36 cellular contexts compared by ENCODE assay signal in genomic region chr12:76996983-76997382, GRCh38.
"Had no signal": no experiment of that assay in that cellular context is flagged by ENCODE, and none has a peak within 500 bp of the region (broad histone marks: within the 10 kb centered on the region; RNA-seq: fewer than 3 reads in every experiment).

No MANE protein-coding gene starts in this region.

- H3K9me3 ChIP-seq: adrenal gland, body of pancreas, breast epithelium, colonic mucosa, esophagus squamous epithelium, gastrocnemius medialis, heart left ventricle had no signal

- DNase-seq: activated B cell treated with CpG ODN at 0.5 μM for 24 hours; activated CD4-positive, alpha-beta T cell treated with anti-CD3 and anti-CD28 coated beads for 48 hours; activated CD4-positive, alpha-beta T cell treated with anti-CD3 and anti-CD28 coated beads, Interleukin-2, amount 50 U/mL, for 1 hour; activated CD4-positive, alpha-beta T cell treated with anti-CD3 and anti-CD28 coated beads, Interleukin-2, amount 50 U/mL, for 48 hours; activated CD8-positive, alpha-beta memory T cell treated with anti-CD3 and anti-CD28 coated beads for 24 hours; activated CD8-positive, alpha-beta T cell treated with anti-CD3 and anti-CD28 coated beads for 36 hours; activated effector memory CD4-positive, alpha-beta T cell treated with Interleukin-2 at 50 U/mL for 16 hours; activated gamma-delta T cell treated with Interleukin-2 at 50 U/mL for 16 hours; activated naive CD4-positive, alpha-beta T cell treated with anti-CD3 and anti-CD28 coated beads, Interleukin-2, amount 50 U/mL, for 16 hours; activated naive CD4-positive, alpha-beta T cell treated with Interleukin-2 at 50 U/mL for 16 hours; activated naive CD8-positive, alpha-beta T cell treated with anti-CD3 and anti-CD28 coated beads for 36 hours; activated naive CD8-positive, alpha-beta T cell treated with anti-CD3 and anti-CD28 coated beads, Interleukin-2, amount 50 U/mL, for 24 hours; activated T-cell treated with anti-CD3 and anti-CD28 coated beads, Interleukin-2, amount 50 U/mL, for 4 hours; adrenal gland; amygdala; aorta; body of pancreas; central memory CD4-positive, alpha-beta T cell; cerebellar nuclear complex; colonic mucosa; effector CD8-positive, alpha-beta T cell; esophagus squamous epithelium; foreskin keratinocyte; gastrocnemius medialis; glutamatergic neuron; heart left ventricle; T-helper 1 cell; T-helper 17 cell; T1000; WERI-Rb-1 had no signal

- H3K9me3 Mint-ChIP-seq: activated B cell treated with CpG ODN at 0.5 μM for 24 hours; activated CD8-positive, alpha-beta T cell treated with anti-CD3 and anti-CD28 coated beads for 36 hours; activated naive CD8-positive, alpha-beta T cell treated with anti-CD3 and anti-CD28 coated beads for 36 hours; activated naive CD8-positive, alpha-beta T cell treated with anti-CD3 and anti-CD28 coated beads, Interleukin-2, amount 50 U/mL, for 24 hours; activated T-cell treated with anti-CD3 and anti-CD28 coated beads, Interleukin-2, amount 50 U/mL, for 4 hours; activated T-helper 17 cell treated with anti-CD3 and anti-CD28 coated beads, Interleukin-2, amount 50 U/mL, for 72 hours; T-helper 2 cell treated with Interferon-gamma antibody and Interleukin-4, amounts not matched to agents 5 μg/mL and 100 μg/mL, for 36 hours had no signal

- H3K36me3 ChIP-seq: adrenal gland, breast epithelium, cardiac muscle cell, colonic mucosa, esophagus squamous epithelium, gastrocnemius medialis, heart left ventricle, WERI-Rb-1 had no signal

- H3K4me3 Mint-ChIP-seq: activated B cell treated with CpG ODN at 0.5 μM for 24 hours; activated CD8-positive, alpha-beta T cell treated with anti-CD3 and anti-CD28 coated beads for 36 hours; activated naive CD8-positive, alpha-beta T cell treated with anti-CD3 and anti-CD28 coated beads for 36 hours; activated naive CD8-positive, alpha-beta T cell treated with anti-CD3 and anti-CD28 coated beads, Interleukin-2, amount 50 U/mL, for 24 hours; activated T-cell treated with anti-CD3 and anti-CD28 coated beads, Interleukin-2, amount 50 U/mL, for 4 hours; activated T-helper 17 cell treated with anti-CD3 and anti-CD28 coated beads, Interleukin-2, amount 50 U/mL, for 72 hours; T-helper 17 cell; T-helper 2 cell treated with Interferon-gamma antibody and Interleukin-4, amounts not matched to agents 5 μg/mL and 100 μg/mL, for 36 hours had no signal

- H3K27me3 ChIP-seq: adrenal gland, body of pancreas, breast epithelium, cardiac muscle cell, colonic mucosa, esophagus squamous epithelium, foreskin keratinocyte, gastrocnemius medialis, heart left ventricle had no signal

- ATAC-seq: activated CD4-positive, CD25-positive, alpha-beta regulatory T cell treated with anti-CD3 and anti-CD28 coated beads, Interleukin-2, amount 50 U/mL, for 24 hours; activated CD8-positive, alpha-beta T cell treated with anti-CD3 and anti-CD28 coated beads for 36 hours; activated naive CD8-positive, alpha-beta T cell treated with anti-CD3 and anti-CD28 coated beads, Interleukin-2, amount 50 U/mL, for 24 hours; activated T-cell treated with anti-CD3 and anti-CD28 coated beads, Interleukin-2, amount 50 U/mL, for 4 hours; activated T-helper 17 cell treated with anti-CD3 and anti-CD28 coated beads, Interleukin-2, amount 50 U/mL, for 72 hours; body of pancreas; foreskin keratinocyte; gastrocnemius medialis; heart left ventricle; T-helper 17 cell had no signal

- H3K4me1 Mint-ChIP-seq: activated B cell treated with CpG ODN at 0.5 μM for 24 hours; activated naive CD8-positive, alpha-beta T cell treated with anti-CD3 and anti-CD28 coated beads for 36 hours; activated naive CD8-positive, alpha-beta T cell treated with anti-CD3 and anti-CD28 coated beads, Interleukin-2, amount 50 U/mL, for 24 hours; activated T-helper 17 cell treated with anti-CD3 and anti-CD28 coated beads, Interleukin-2, amount 50 U/mL, for 72 hours; T-helper 17 cell had no signal

- H3K4me3 ChIP-seq: adrenal gland, body of pancreas, breast epithelium, cardiac muscle cell, colonic mucosa, esophagus squamous epithelium, gastrocnemius medialis, heart left ventricle had no signal

- H3K27ac Mint-ChIP-seq: activated B cell treated with CpG ODN at 0.5 μM for 24 hours; activated CD8-positive, alpha-beta T cell treated with anti-CD3 and anti-CD28 coated beads for 36 hours; activated naive CD8-positive, alpha-beta T cell treated with anti-CD3 and anti-CD28 coated beads for 36 hours; activated naive CD8-positive, alpha-beta T cell treated with anti-CD3 and anti-CD28 coated beads, Interleukin-2, amount 50 U/mL, for 24 hours; activated T-helper 17 cell treated with anti-CD3 and anti-CD28 coated beads, Interleukin-2, amount 50 U/mL, for 72 hours; T-helper 17 cell; T-helper 2 cell treated with Interferon-gamma antibody and Interleukin-4, amounts not matched to agents 5 μg/mL and 100 μg/mL, for 36 hours had no signal

- H3K27me3 Mint-ChIP-seq: activated naive CD8-positive, alpha-beta T cell treated with anti-CD3 and anti-CD28 coated beads for 36 hours; activated naive CD8-positive, alpha-beta T cell treated with anti-CD3 and anti-CD28 coated beads, Interleukin-2, amount 50 U/mL, for 24 hours had no signal

- H3K36me3 Mint-ChIP-seq: activated naive CD8-positive, alpha-beta T cell treated with anti-CD3 and anti-CD28 coated beads for 36 hours had no signal

- H3K27ac ChIP-seq: adrenal gland, body of pancreas, breast epithelium, cardiac muscle cell, colonic mucosa, epithelial cell of prostate, esophagus squamous epithelium, foreskin keratinocyte, gastrocnemius medialis, heart left ventricle, WERI-Rb-1 had no signal

- H3K4me1 ChIP-seq: adrenal gland, body of pancreas, breast epithelium, colonic mucosa, esophagus squamous epithelium, foreskin keratinocyte, gastrocnemius medialis, heart left ventricle had no signal
